In the genomic region with DNA sequence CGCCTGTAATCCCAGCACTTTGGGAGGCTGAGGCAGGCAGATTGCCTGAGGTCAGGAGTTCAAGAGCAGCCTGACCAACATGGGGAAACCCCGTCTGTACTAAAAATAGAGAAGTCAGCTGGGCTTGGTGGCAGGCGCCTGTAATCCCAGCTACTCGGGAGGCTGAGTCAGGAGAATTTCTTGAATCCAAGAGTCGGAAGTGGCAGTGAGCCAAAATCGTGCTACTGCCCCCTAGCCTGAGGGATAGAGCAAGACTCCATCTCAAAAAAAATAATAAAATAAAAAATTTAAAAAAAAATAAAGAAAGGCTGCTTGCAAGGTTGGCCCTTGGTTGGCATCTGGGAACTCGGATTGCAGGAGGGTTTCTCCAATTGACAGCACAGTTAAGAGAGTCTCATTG, we compare ENCODE assay signal across 25 cellular contexts.
A peak's percentile ranks its signal among the peaks of the same experiment; 100 is the strongest.
DNase-seq lines count a peak whose midpoint lies in the region; ATAC-seq and TF ChIP-seq lines count a peak whose summit lies in the region.
"Had no signal": no experiment of that assay in that cellular context is flagged by ENCODE, and none has a peak within 500 bp of the region (broad histone marks: within the 10 kb centered on the region; RNA-seq: fewer than 3 reads in every experiment).

No MANE protein-coding gene starts in this region.

- H3K36me3 ChIP-seq in A673 (ENCODE audit: insufficient read depth, low read length, poor library complexity, severe bottlenecking) = no peaks in the 10 kb centered on the region
- H3K36me3 ChIP-seq in GM23248 (ENCODE audit: low read depth) = no peaks in the 10 kb centered on the region; the same call in 1 of the 2 replicates
- no peaks in the 10 kb centered on the region for H3K36me3 ChIP-seq in PC-9 (ENCODE audit: low read depth)
- H3K36me3 ChIP-seq: esophagus muscularis mucosa, heart left ventricle had no signal

- H3F3A ChIP-seq in GM23248 (ENCODE audit: insufficient read depth) = peaks cover 11% of the 10 kb centered on the region; the same call in 1 of the 2 replicates
- no peaks in the 10 kb centered on the region for H3F3A ChIP-seq in PC-9 (ENCODE audit: insufficient read depth, low read depth)

- H2AFZ ChIP-seq in GM23248 (no peak overlapping the region), PC-9 (no peak overlapping the region)

- H3K4me1 ChIP-seq in A673 (ENCODE audit: insufficient read depth, low read length, poor library complexity, severe bottlenecking) (no peaks in the 10 kb centered on the region), GM23248 (ENCODE audit: insufficient read depth) (no peaks in the 10 kb centered on the region), PC-9 (replicated peaks; ENCODE audit: insufficient read depth) (no peaks in the 10 kb centered on the region)
- H3K4me1 ChIP-seq: esophagus muscularis mucosa, heart left ventricle had no signal

- no peaks in the 10 kb centered on the region for H3K27me3 ChIP-seq in A673 (replicated peaks; ENCODE audit: insufficient read depth, low read depth, low read length, poor library complexity)
- H3K27me3 ChIP-seq in GM23248 (replicated peaks; ENCODE audit: insufficient read depth) = no peaks in the 10 kb centered on the region
- H3K27me3 ChIP-seq in PC-9 (ENCODE audit: insufficient read depth, low read depth) = peaks cover 19% of the 10 kb centered on the region; the same call in 1 of the 2 replicates
- H3K27me3 ChIP-seq: esophagus muscularis mucosa had no signal

- in situ Hi-C loops in GM23248 (cut with MboI) = no loop called here

- H3K27ac ChIP-seq in A673 (ENCODE audit: low read depth, low read length, poor library complexity, severe bottlenecking) (no peak overlapping the region), GM23248 (no peak overlapping the region), PC-9 (no peak overlapping the region)
- H3K27ac ChIP-seq: esophagus muscularis mucosa, heart left ventricle had no signal

- no peak for ATAC-seq in GM19023 (IDR thresholded peaks at IDR 0.05; ENCODE audit: unreplicated experiment)
- ATAC-seq: heart left ventricle, right cardiac atrium, Right ventricle myocardium inferior, T-cell had no signal

- no peak; the same call in 1 of the 2 replicates for TF ChIP-seq CTCF in A673 (conservative IDR thresholded peaks at IDR 0.05; ENCODE audit: low read depth, low read length)
- peak; percentile 19; the same call in 1 of the 2 replicates for TF ChIP-seq CTCF in PC-9 (conservative IDR thresholded peaks at IDR 0.05)
- peak; percentile 25 for TF ChIP-seq CTCF in epithelial cell of proximal tubule (conservative IDR thresholded peaks at IDR 0.05; ENCODE audit: low read depth, low read length)

- H3K9me2 ChIP-seq in GM23248 (ENCODE audit: insufficient read depth) (no peaks in the 10 kb centered on the region), PC-9 (ENCODE audit: insufficient read depth) (no peaks in the 10 kb centered on the region)

- no peak overlapping the region for H3K9ac ChIP-seq in GM23248

- peak; percentile 27 for DNase-seq in A673 (ENCODE audit: low spot score)
- peak; percentile 45 for DNase-seq in GM23248
- no peak for DNase-seq in PC-9
- no peak for DNase-seq in epithelial cell of proximal tubule (ENCODE audit: low read depth)
- DNase-seq in HEK293T (ENCODE audit: extremely low spot score) = no peak
- DNase-seq in NCI-H2081 treated with DMSO at 0.1 percent for 48 hours (lab: John Stamatoyannopoulos, UW) = no peak
- no peak for DNase-seq in NCI-H2107 treated with DMSO at 0.1 percent for 48 hours (lab: John Stamatoyannopoulos, UW; ENCODE audit: unreplicated experiment)
- DNase-seq: activated CD4-positive, alpha-beta memory T cell treated with anti-CD3 and anti-CD28 coated beads for 36 hours; activated naive CD4-positive, alpha-beta T cell; activated T-cell treated with anti-CD3 and anti-CD28 coated beads for 4 hours; amygdala; CD4-positive, alpha-beta T cell; central memory CD4-positive, alpha-beta T cell; DND-41; heart left ventricle; immature natural killer cell; naive B cell; NCI-H1694; stimulated activated CD4-positive, alpha-beta T cell treated with anti-CD3 and anti-CD28 coated beads, Interleukin-15, amount 100 ng/mL, for 24 hours; T-cell had no signal

- no TSS peak for BruUV-seq in A673 (replicated peaks; lab: Mats Ljungman, UMichigan)
- BruUV-seq in PC-9 (replicated peaks; lab: Mats Ljungman, UMichigan) = no TSS peak

- no peak overlapping the region for H3K4me2 ChIP-seq in GM23248 (ENCODE audit: unreplicated experiment)
- H3K4me2 ChIP-seq in PC-9 = no peak overlapping the region

- 71 to 79% methylated on average over 7 of the region's 7 CpGs for WGBS in GM23248 (ENCODE audit: low coverage in 1 of 2, low lambda C conversion rate in 2 of 2, missing lambda C conversion rate in 2 of 2), 2 experiments

- H3K4me3 ChIP-seq in A673 (ENCODE audit: low read depth, low read length, poor library complexity, severe bottlenecking) (no peak overlapping the region), GM23248 (no peak overlapping the region), PC-9 (no peak overlapping the region), epithelial cell of proximal tubule (ENCODE audit: low read depth, low read length) (no peak overlapping the region)
- H3K4me3 ChIP-seq: esophagus muscularis mucosa, heart left ventricle, lung had no signal

- no peaks in the 10 kb centered on the region for H4K20me1 ChIP-seq in GM23248 (ENCODE audit: insufficient read depth)
- H4K20me1 ChIP-seq in PC-9 (ENCODE audit: insufficient read depth) = no peaks in the 10 kb centered on the region

- intact Hi-C loops in A673 (cut with micrococcal nuclease; ENCODE audit: unreplicated experiment) (no loop called here), PC-9 (cut with micrococcal nuclease; ENCODE audit: unreplicated experiment) (no loop called here)

- H3K79me2 ChIP-seq in GM23248 (ENCODE audit: insufficient read depth) (no peaks in the 10 kb centered on the region), PC-9 (ENCODE audit: low read depth) (no peaks in the 10 kb centered on the region)

- H3K9me3 ChIP-seq in A673 (ENCODE audit: low read depth, low read length, poor library complexity, severe bottlenecking) = no peaks in the 10 kb centered on the region
- no peaks in the 10 kb centered on the region for H3K9me3 ChIP-seq in GM23248 (ENCODE audit: low read depth)
- H3K9me3 ChIP-seq in PC-9 (ENCODE audit: insufficient read depth, low read depth) = no peaks in the 10 kb centered on the region
- H3K9me3 ChIP-seq: esophagus muscularis mucosa, heart left ventricle had no signal

- POLR2A ChIA-PET in A673 (lab: Charles Lee; ENCODE audit: low non-redundant PET) (no interaction called here), PC-9 (lab: Charles Lee; ENCODE audit: unreplicated experiment) (interaction anchor here (0.7 kb wide), 1 partner anchor 100 kb away, joined by 4 read pairs; no protein-coding TSS in a partner anchor), HEK293T (lab: Yijun Ruan, JAX) (no interaction called here)

- CTCF ChIA-PET in A673 (lab: Charles Lee) (interaction anchor here (1.5 kb wide), 1 partner anchor 19 kb away, joined by 7 read pairs; no protein-coding TSS in a partner anchor), PC-9 (lab: Charles Lee) (no interaction called here), HEK293T (lab: Yijun Ruan, JAX) (interaction anchor here (3.6 kb wide), 1 partner anchor 10 kb away, joined by 44 read pairs; no protein-coding TSS in a partner anchor)

TF ChIP-seq in HEK293T, 16 proteins besides CTCF, POLR2A, EP300 and RAD21:
- TF ChIP-seq, protein P1, sequence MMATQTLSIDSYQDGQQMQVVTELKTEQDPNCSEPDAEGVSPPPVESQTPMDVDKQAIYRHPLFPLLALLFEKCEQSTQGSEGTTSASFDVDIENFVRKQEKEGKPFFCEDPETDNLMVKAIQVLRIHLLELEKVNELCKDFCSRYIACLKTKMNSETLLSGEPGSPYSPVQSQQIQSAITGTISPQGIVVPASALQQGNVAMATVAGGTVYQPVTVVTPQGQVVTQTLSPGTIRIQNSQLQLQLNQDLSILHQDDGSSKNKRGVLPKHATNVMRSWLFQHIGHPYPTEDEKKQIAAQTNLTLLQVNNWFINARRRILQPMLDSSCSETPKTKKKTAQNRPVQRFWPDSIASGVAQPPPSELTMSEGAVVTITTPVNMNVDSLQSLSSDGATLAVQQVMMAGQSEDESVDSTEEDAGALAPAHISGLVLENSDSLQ (IDR thresholded peaks at IDR 0.05) = no peak
- TF ChIP-seq CTBP1 (IDR thresholded peaks at IDR 0.05; ENCODE audit: borderline replicate concordance) = no peak
- TF ChIP-seq ARNT (IDR thresholded peaks at IDR 0.05) = no peak
- no peak for TF ChIP-seq SP1 (IDR thresholded peaks at IDR 0.05)
- no peak for TF ChIP-seq BHLHE40 (IDR thresholded peaks at IDR 0.05; ENCODE audit: borderline replicate concordance)
- TF ChIP-seq TARDBP (IDR thresholded peaks at IDR 0.05) = no peak
- TF ChIP-seq FOXK2 (IDR thresholded peaks at IDR 0.05) = no peak
- no peak for TF ChIP-seq L3MBTL2 (conservative IDR thresholded peaks at IDR 0.05)
- TF ChIP-seq FOXM1 (IDR thresholded peaks at IDR 0.05; ENCODE audit: borderline replicate concordance) = no peak
- no peak for TF ChIP-seq FOXA1 (IDR thresholded peaks at IDR 0.05)
- TF ChIP-seq HDGF (IDR thresholded peaks at IDR 0.05; ENCODE audit: borderline replicate concordance) = no peak
- TF ChIP-seq ELF4 (IDR thresholded peaks at IDR 0.05) = no peak
- TF ChIP-seq SUZ12 (IDR thresholded peaks at IDR 0.05) = no peak
- TF ChIP-seq ZNF384 (IDR thresholded peaks at IDR 0.05) = no peak
- TF ChIP-seq NFRKB (IDR thresholded peaks at IDR 0.05) = no peak
- no peak for TF ChIP-seq LEF1 (IDR thresholded peaks at IDR 0.05; ENCODE audit: borderline replicate concordance)

Comparison
In these comparisons a context has a peak if more than half of its experiments do, and no peak if none do; other contexts are left out.
1. DNase-seq: peak in A673 (single experiment) and GM23248 (single experiment); none in PC-9 (0 of 2), epithelial cell of proximal tubule (single experiment), HEK293T (single experiment), NCI-H2081 treated with DMSO at 0.1 percent for 48 hours (single experiment) and NCI-H2107 treated with DMSO at 0.1 percent for 48 hours (single experiment).